24 cellular contexts compared by ENCODE assay signal in genomic region chr6:16821834-16822264, GRCh38.
"Had no signal": no experiment of that assay in that cellular context is flagged by ENCODE, and none has a peak within 500 bp of the region (broad histone marks: within the 10 kb centered on the region; RNA-seq: fewer than 3 reads in every experiment).

No MANE protein-coding gene starts in this region.

- H3K4me1 ChIP-seq: ascending aorta had no signal

- H3K27ac ChIP-seq: ascending aorta, SK-N-MC, WERI-Rb-1 had no signal

- H3K9me3 ChIP-seq: ascending aorta had no signal

- H3K4me3 ChIP-seq: ascending aorta, SK-N-MC had no signal

- DNase-seq: activated CD4-positive, alpha-beta T cell treated with anti-CD3 and anti-CD28 coated beads for 4 hours; activated CD4-positive, alpha-beta T cell treated with anti-CD3 and anti-CD28 coated beads, Interleukin-2, amount 50 U/mL, for 4 hours; activated CD8-positive, alpha-beta T cell treated with anti-CD3 and anti-CD28 coated beads, Interleukin-2, amount 10 ng/mL, durations not matched to agents 7 days and 5 days; activated effector memory CD4-positive, alpha-beta T cell treated with Interleukin-2 at 50 U/mL for 16 hours; activated naive CD4-positive, alpha-beta T cell; activated naive CD8-positive, alpha-beta T cell treated with anti-CD3 and anti-CD28 coated beads, Interleukin-2, amount 50 U/mL, for 24 hours; activated T-cell treated with anti-CD3 and anti-CD28 coated beads, Interleukin-2, amount 50 U/mL, for 24 hours; amniotic stem cell; KG1; NCI-H1092; NCI-H1417; NCI-H1930; NCI-H345; NCI-H510A; NCI-H526 treated with DMSO at 0.1 percent for 48 hours; NCI-H82; T-cell; T-helper 2 cell; WERI-Rb-1 had no signal

- H3K36me3 ChIP-seq: ascending aorta, WERI-Rb-1 had no signal

- H3K27me3 ChIP-seq: ascending aorta had no signal

- ATAC-seq: activated CD4-positive, CD25-positive, alpha-beta regulatory T cell treated with anti-CD3 and anti-CD28 coated beads, Interleukin-2, amount 50 U/mL, for 24 hours; activated CD8-positive, alpha-beta T cell treated with anti-CD3 and anti-CD28 coated beads, Interleukin-2, amount 10 ng/mL, durations not matched to agents 7 days and 5 days; activated naive CD4-positive, alpha-beta T cell treated with anti-CD3 and anti-CD28 coated beads, Interleukin-2, amount 50 U/mL, for 72 hours; activated naive CD8-positive, alpha-beta T cell treated with anti-CD3 and anti-CD28 coated beads, Interleukin-2, amount 50 U/mL, for 24 hours; Right ventricle myocardium inferior; T-cell had no signal
